Comparison of ENCODE assay signal across 19 cellular contexts in the genomic region with DNA sequence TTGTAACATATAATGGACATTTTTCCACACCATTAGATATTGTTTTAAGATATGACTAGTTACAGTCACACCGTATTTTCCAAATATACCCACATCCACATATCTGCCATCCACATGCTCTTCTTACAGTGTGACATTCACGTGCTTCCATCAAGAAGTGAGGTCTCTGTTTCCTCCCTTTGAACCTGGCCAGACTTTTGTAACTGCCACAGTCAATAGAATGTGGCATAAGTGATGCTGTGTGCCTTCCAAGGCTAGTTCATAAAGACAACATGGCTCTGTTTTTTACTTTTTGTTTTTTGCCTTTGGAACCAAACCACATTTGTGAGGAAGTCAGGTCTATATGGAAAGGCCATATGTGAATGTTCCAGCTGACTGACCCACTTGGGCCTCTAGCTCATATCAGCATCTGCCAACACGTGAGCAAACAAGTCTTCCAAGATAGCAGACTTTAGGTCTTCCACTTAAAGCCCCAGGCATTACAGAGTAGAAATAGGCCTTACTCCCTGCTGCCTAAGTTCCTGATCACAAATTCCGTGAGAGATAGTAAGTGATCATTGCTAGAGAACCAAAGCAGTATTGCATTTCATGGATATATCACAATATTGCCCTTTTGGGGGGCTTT. TPM values are rescaled to one million over a fixed set of nuclear protein-coding genes. Genes with fewer than 3 reads are reported as not detected.
DNase-seq lines count a peak whose midpoint lies in the region; ATAC-seq and TF ChIP-seq lines count a peak whose summit lies in the region.
"Had no signal": no experiment of that assay in that cellular context is flagged by ENCODE, and none has a peak within 500 bp of the region (broad histone marks: within the 10 kb centered on the region; RNA-seq: fewer than 3 reads in every experiment).

No MANE protein-coding gene starts in this region.

- intact Hi-C loops in testis (cut with DNase I; ENCODE audit: low total_unique reads): no loop called here

- H3K9me3 Mint-ChIP-seq in stimulated activated naive CD8-positive, alpha-beta T cell treated with anti-CD3 and anti-CD28 coated beads, Interleukin-15, Interleukin-2, amounts not matched to agents 100 ng/mL and 50 ng/mL, for 24 hours: no peaks in the 10 kb centered on the region
- H3K9me3 Mint-ChIP-seq: CD8-positive, alpha-beta memory T cell had no signal

- no peak overlapping the region for H3K4me3 Mint-ChIP-seq in stimulated activated naive CD8-positive, alpha-beta T cell treated with anti-CD3 and anti-CD28 coated beads, Interleukin-15, Interleukin-2, amounts not matched to agents 100 ng/mL and 50 ng/mL, for 24 hours
- H3K4me3 Mint-ChIP-seq: CD8-positive, alpha-beta memory T cell had no signal

- H3K4me1 Mint-ChIP-seq in stimulated activated naive CD8-positive, alpha-beta T cell treated with anti-CD3 and anti-CD28 coated beads, Interleukin-15, Interleukin-2, amounts not matched to agents 100 ng/mL and 50 ng/mL, for 24 hours (ENCODE audit: low read depth): peaks cover 20% of the 10 kb centered on the region
- H3K4me1 Mint-ChIP-seq: CD8-positive, alpha-beta memory T cell had no signal

- H3K36me3 Mint-ChIP-seq in stimulated activated naive CD8-positive, alpha-beta T cell treated with anti-CD3 and anti-CD28 coated beads, Interleukin-15, Interleukin-2, amounts not matched to agents 100 ng/mL and 50 ng/mL, for 24 hours (ENCODE audit: low read depth): no peaks in the 10 kb centered on the region
- H3K36me3 Mint-ChIP-seq: CD8-positive, alpha-beta memory T cell had no signal

- H3K27ac ChIP-seq in epithelial cell of prostate: peak overlapping the region; percentile 61
- no peak overlapping the region for H3K27ac ChIP-seq in testis

- H3K9me3 ChIP-seq in testis: no peaks in the 10 kb centered on the region
- H3K9me3 ChIP-seq: SK-N-SH had no signal

- H3K4me1 ChIP-seq in testis: no peaks in the 10 kb centered on the region

- no peak for DNase-seq in stimulated activated naive CD8-positive, alpha-beta T cell treated with anti-CD3 and anti-CD28 coated beads, Interleukin-15, Interleukin-2, amounts not matched to agents 100 U/mL and 50 U/mL, for 24 hours
- DNase-seq in epithelial cell of prostate (ENCODE audit: low read depth, low spot score) (no peak), testis (no peak), middle frontal gyrus (ENCODE audit: extremely low spot score, low spot score) (no peak)
- DNase-seq in stimulated activated CD4-positive, alpha-beta T cell treated with anti-CD3 and anti-CD28 coated beads, Interleukin-12 subunit alpha, Interleukin-12 subunit beta, amount 100 ng/mL, for 4 hours: no peak
- DNase-seq: ACHN; C1 segment of cervical spinal cord; CD8-positive, alpha-beta memory T cell; DMS79; NCI-H1105 treated with DMSO at 0.1 percent for 48 hours; NCI-H1694; NCI-H2227 treated with DMSO at 0.1 percent for 48 hours; NCI-H510A treated with DMSO at 0.1 percent for 48 hours; NCI-H774; RPMI8226; SHP77 treated with DMSO at 0.1 percent for 48 hours; SK-N-SH had no signal

- H3K27me3 Mint-ChIP-seq in stimulated activated naive CD8-positive, alpha-beta T cell treated with anti-CD3 and anti-CD28 coated beads, Interleukin-15, Interleukin-2, amounts not matched to agents 100 ng/mL and 50 ng/mL, for 24 hours: no peaks in the 10 kb centered on the region

- no peaks in the 10 kb centered on the region for H3K27me3 ChIP-seq in testis

- WGBS in testis, 2 donors: 83 to 90% methylated on average over 4 of the region's 4 CpGs

- peak overlapping the region; percentile 1 for H3K27ac Mint-ChIP-seq in stimulated activated naive CD8-positive, alpha-beta T cell treated with anti-CD3 and anti-CD28 coated beads, Interleukin-15, Interleukin-2, amounts not matched to agents 100 ng/mL and 50 ng/mL, for 24 hours
- H3K27ac Mint-ChIP-seq: CD8-positive, alpha-beta memory T cell had no signal

- H3K36me3 ChIP-seq in testis (ENCODE audit: low read depth, missing control alignments): no peaks in the 10 kb centered on the region

- no peak for TF ChIP-seq POLR2A in testis (IDR thresholded peaks at IDR 0.05)

- H3K4me3 ChIP-seq in testis: no peak overlapping the region

- no peak for ATAC-seq in stimulated activated naive CD8-positive, alpha-beta T cell treated with anti-CD3 and anti-CD28 coated beads, Interleukin-15, Interleukin-2, amounts not matched to agents 100 U/mL and 50 U/mL, for 24 hours
- peak; percentile 19 for ATAC-seq in HG03442 (IDR thresholded peaks at IDR 0.05; ENCODE audit: unreplicated experiment)

- no peak for TF ChIP-seq CTCF in testis (IDR thresholded peaks at IDR 0.05)

RNA-seq across cellular contexts. Expression of a gene that starts 27.1 kb away (rescaled TPM):
- 10 to 100 TPM; 28.6 to 49.6 TPM for total RNA-seq in testis
- polyA plus RNA-seq in testis (ENCODE audit: insufficient read depth, low read depth, low replicate concordance): 165 TPM

RNA-seq across cellular contexts. Expression of a gene that starts 50.4 kb away (rescaled TPM):
- total RNA-seq in testis: under 1 TPM; 0.24 to 0.50 TPM
- 0.57 TPM for polyA plus RNA-seq in testis (ENCODE audit: insufficient read depth, low read depth, low replicate concordance)
- total RNA-seq: CD8-positive, alpha-beta memory T cell had no signal
- polyA plus RNA-seq: CD8-positive, alpha-beta memory T cell had no signal
